Comparison of ENCODE assay signal across 2 cellular contexts in the genomic region with DNA sequence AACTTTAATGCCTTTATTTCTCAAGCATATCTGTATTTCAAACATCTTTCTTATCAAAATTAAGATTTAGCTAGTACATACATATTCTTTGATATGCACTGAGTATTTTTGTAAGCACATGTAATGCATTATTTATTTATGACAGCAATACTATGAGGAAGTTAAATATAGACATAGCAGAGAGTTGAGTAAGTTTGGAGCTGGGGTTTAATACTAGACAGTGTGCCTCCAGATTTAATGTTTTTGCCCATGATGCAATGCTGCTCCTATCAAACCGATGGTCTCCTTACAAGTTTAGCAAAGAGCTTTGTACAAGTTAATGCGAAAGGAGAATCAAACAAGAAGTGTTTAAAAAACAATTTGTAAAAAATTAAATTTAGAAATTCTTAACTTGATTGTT.
TF ChIP-seq lines count a peak whose summit lies in the region.

No MANE protein-coding gene starts in this region.

TF ChIP-seq in SK-N-SH, 30 proteins besides CTCF, POLR2A, EP300 and RAD21 (continued from another document):
- TF ChIP-seq, protein P1, sequence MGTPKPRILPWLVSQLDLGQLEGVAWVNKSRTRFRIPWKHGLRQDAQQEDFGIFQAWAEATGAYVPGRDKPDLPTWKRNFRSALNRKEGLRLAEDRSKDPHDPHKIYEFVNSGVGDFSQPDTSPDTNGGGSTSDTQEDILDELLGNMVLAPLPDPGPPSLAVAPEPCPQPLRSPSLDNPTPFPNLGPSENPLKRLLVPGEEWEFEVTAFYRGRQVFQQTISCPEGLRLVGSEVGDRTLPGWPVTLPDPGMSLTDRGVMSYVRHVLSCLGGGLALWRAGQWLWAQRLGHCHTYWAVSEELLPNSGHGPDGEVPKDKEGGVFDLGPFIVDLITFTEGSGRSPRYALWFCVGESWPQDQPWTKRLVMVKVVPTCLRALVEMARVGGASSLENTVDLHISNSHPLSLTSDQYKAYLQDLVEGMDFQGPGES (IDR thresholded peaks at IDR 0.05; ENCODE audit: low read depth, low read length) = no peak
- TF ChIP-seq, protein P2, sequence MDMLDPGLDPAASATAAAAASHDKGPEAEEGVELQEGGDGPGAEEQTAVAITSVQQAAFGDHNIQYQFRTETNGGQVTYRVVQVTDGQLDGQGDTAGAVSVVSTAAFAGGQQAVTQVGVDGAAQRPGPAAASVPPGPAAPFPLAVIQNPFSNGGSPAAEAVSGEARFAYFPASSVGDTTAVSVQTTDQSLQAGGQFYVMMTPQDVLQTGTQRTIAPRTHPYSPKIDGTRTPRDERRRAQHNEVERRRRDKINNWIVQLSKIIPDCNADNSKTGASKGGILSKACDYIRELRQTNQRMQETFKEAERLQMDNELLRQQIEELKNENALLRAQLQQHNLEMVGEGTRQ (IDR thresholded peaks at IDR 0.05; ENCODE audit: borderline replicate concordance, low read depth, low read length) = no peak
- no peak for TF ChIP-seq EZH2phosphoT487 (IDR thresholded peaks at IDR 0.05; ENCODE audit: borderline replicate concordance, low read depth)

TF ChIP-seq in SK-N-SH treated with all-trans-retinoic acid at 6 μM for 48 hours, 23 proteins besides CTCF, POLR2A, EP300 and RAD21 (continued from another document):
- TF ChIP-seq, protein P3, sequence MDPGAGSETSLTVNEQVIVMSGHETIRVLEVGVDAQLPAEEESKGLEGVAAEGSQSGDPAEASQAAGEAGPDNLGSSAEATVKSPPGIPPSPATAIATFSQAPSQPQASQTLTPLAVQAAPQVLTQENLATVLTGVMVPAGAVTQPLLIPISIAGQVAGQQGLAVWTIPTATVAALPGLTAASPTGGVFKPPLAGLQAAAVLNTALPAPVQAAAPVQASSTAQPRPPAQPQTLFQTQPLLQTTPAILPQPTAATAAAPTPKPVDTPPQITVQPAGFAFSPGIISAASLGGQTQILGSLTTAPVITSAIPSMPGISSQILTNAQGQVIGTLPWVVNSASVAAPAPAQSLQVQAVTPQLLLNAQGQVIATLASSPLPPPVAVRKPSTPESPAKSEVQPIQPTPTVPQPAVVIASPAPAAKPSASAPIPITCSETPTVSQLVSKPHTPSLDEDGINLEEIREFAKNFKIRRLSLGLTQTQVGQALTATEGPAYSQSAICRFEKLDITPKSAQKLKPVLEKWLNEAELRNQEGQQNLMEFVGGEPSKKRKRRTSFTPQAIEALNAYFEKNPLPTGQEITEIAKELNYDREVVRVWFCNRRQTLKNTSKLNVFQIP (CRISPR knock-in tag; IDR thresholded peaks at IDR 0.05; ENCODE audit: borderline replicate concordance, low read depth) = no peak
- TF ChIP-seq ZFP30 (CRISPR knock-in tag; IDR thresholded peaks at IDR 0.05) = no peak
- no peak for TF ChIP-seq GLIS3 (CRISPR knock-in tag; IDR thresholded peaks at IDR 0.05)
- no peak for TF ChIP-seq OSR1 (CRISPR knock-in tag; IDR thresholded peaks at IDR 0.05)
- TF ChIP-seq RARB (CRISPR knock-in tag; IDR thresholded peaks at IDR 0.05) = no peak
